15 cellular contexts compared by ENCODE assay signal in genomic region chr4:40978548-40978947, GRCh38.
DNase-seq lines count a peak whose midpoint lies in the region; ATAC-seq and TF ChIP-seq lines count a peak whose summit lies in the region.
"Had no signal": no experiment of that assay in that cellular context is flagged by ENCODE, and none has a peak within 500 bp of the region (broad histone marks: within the 10 kb centered on the region; RNA-seq: fewer than 3 reads in every experiment).

No MANE protein-coding gene starts in this region.

- H3K9me3 Mint-ChIP-seq in HFFc6, result no peaks in the 10 kb centered on the region
- H3K9me3 Mint-ChIP-seq: H9, IgD-negative memory B cell had no signal

- DNase-seq in HFFc6, result no peak
- DNase-seq in choroid plexus epithelial cell (ENCODE audit: low read depth), result peak; percentile 46
- peak; percentile 43 for DNase-seq in fibroblast of peridontal ligament (ENCODE audit: extremely low read depth)
- DNase-seq in SIG-M5 (lab: John Stamatoyannopoulos, UW), result no peak
- DNase-seq in esophagus muscularis mucosa (ENCODE audit: extremely low spot score), result no peak
- DNase-seq: CD4-positive, alpha-beta memory T cell; DMS153; DMS79; GDM1; H9; KBM-7 had no signal

- no peaks in the 10 kb centered on the region; the same call in 1 of the 2 replicates for H3K36me3 Mint-ChIP-seq in HFFc6 (ENCODE audit: low read depth)
- H3K36me3 Mint-ChIP-seq: CD14-positive monocyte; CD4-positive, alpha-beta memory T cell; IgD-negative memory B cell had no signal

- no peak overlapping the region for H3K4me3 ChIP-seq in choroid plexus epithelial cell (ENCODE audit: low read depth, low read length)
- no peak overlapping the region for H3K4me3 ChIP-seq in esophagus muscularis mucosa
- H3K4me3 ChIP-seq: BLaER1 had no signal

- peaks cover 3% of the 10 kb centered on the region for H3K27me3 Mint-ChIP-seq in HFFc6 (ENCODE audit: insufficient read depth)
- H3K27me3 Mint-ChIP-seq: IgD-negative memory B cell had no signal

- intact Hi-C loops in esophagus muscularis mucosa (cut with DNase I), result loop anchor here (2.0 to 5.0 kb wide), 2 partner anchors 46 to 236 kb away; partner anchors contain the start of gene APBB2

- WGBS in esophagus muscularis mucosa, result 96% methylated on average over 5 of the region's 5 CpGs

- peak overlapping the region; percentile 43; the same call in 1 of the 2 replicates for H3K27ac Mint-ChIP-seq in HFFc6
- H3K27ac Mint-ChIP-seq: CD14-positive monocyte; CD4-positive, alpha-beta memory T cell; H9; IgD-negative memory B cell had no signal

- no peak for TF ChIP-seq EP300 in esophagus muscularis mucosa (IDR thresholded peaks at IDR 0.05)

- H3K36me3 ChIP-seq in esophagus muscularis mucosa, result no peaks in the 10 kb centered on the region

- H3K27me3 ChIP-seq in esophagus muscularis mucosa, result no peaks in the 10 kb centered on the region
- H3K27me3 ChIP-seq: BLaER1 had no signal

- H3K4me1 Mint-ChIP-seq in HFFc6 (ENCODE audit: low read depth), result peaks cover 47% of the 10 kb centered on the region
- H3K4me1 Mint-ChIP-seq: CD4-positive, alpha-beta memory T cell; H9; IgD-negative memory B cell had no signal

- no peak overlapping the region for H3K4me3 Mint-ChIP-seq in HFFc6
- H3K4me3 Mint-ChIP-seq: CD14-positive monocyte; CD4-positive, alpha-beta memory T cell; H9 had no signal

- no peak overlapping the region for H3K27ac ChIP-seq in esophagus muscularis mucosa (replicated peaks in 1 of 4)
- H3K27ac ChIP-seq: BLaER1 had no signal

- H3K9me3 ChIP-seq in esophagus muscularis mucosa, result no peaks in the 10 kb centered on the region

- no peak for TF ChIP-seq POLR2A in esophagus muscularis mucosa (IDR thresholded peaks at IDR 0.05; ENCODE audit: low read depth)

- ATAC-seq in GM18867 (IDR thresholded peaks at IDR 0.05; ENCODE audit: unreplicated experiment), result no peak

- TF ChIP-seq CTCF in HFFc6 (IDR thresholded peaks at IDR 0.05) (no peak), choroid plexus epithelial cell (conservative IDR thresholded peaks at IDR 0.05; ENCODE audit: low read depth, low read length) (no peak), esophagus muscularis mucosa (IDR thresholded peaks at IDR 0.05) (no peak)

- H3K4me1 ChIP-seq in esophagus muscularis mucosa, result peaks cover 0 to 9% (median 7%) of the 10 kb centered on the region in 4 donors
- H3K4me1 ChIP-seq: BLaER1 had no signal

Comparison
In these comparisons a context has a peak if more than half of its experiments do, and no peak if none do; other contexts are left out.
1. DNase-seq: peak in choroid plexus epithelial cell (single experiment) and fibroblast of peridontal ligament (single experiment); none in HFFc6 (single experiment), SIG-M5 (single experiment) and esophagus muscularis mucosa (single experiment).